1 cellular context compared by ENCODE assay signal in the genomic region with DNA sequence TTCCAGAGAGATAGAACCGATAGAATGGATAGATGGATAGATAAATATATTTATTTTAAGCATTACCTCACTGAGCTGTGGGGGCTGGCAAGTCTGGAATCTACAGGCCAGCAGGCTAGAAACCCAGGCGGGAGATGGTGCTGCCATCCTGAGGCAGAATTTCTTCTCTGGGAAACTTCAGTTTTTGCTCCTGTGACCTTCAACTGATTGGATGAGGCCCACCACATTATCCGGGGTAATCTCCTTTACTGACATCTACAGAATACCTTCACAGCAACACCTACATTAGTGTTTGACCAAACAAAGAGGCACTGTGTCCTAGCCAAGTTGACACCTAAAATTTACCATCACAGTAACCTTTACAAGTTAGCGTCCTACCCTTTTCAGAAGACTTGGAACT.
TF ChIP-seq lines count a peak whose summit lies in the region.

No MANE protein-coding gene starts in this region.

TF ChIP-seq in H1, 55 proteins besides CTCF, POLR2A, EP300 and RAD21:
- TF ChIP-seq EGR1 (IDR thresholded peaks at IDR 0.05; ENCODE audit: borderline replicate concordance, low read depth, low read length) (no peak), GTF2F1 (IDR thresholded peaks at IDR 0.05; ENCODE audit: borderline replicate concordance, low read depth, low read length) (no peak), CREB1 (IDR thresholded peaks at IDR 0.05) (no peak), BCL11A (IDR thresholded peaks at IDR 0.05; ENCODE audit: low read depth in 2 of 2, low read length in 2 of 2) (no peak), CHD2 (IDR thresholded peaks at IDR 0.05; ENCODE audit: low read length) (no peak), SIX5 (IDR thresholded peaks at IDR 0.05; ENCODE audit: low read depth, low read length) (no peak), KDM5A (IDR thresholded peaks at IDR 0.05; ENCODE audit: low read length) (no peak), CEBPB (IDR thresholded peaks at IDR 0.05; ENCODE audit: low read depth, low read length) (no peak), HDAC2 (IDR thresholded peaks at IDR 0.05; ENCODE audit: borderline replicate concordance in 1 of 2, low read depth in 2 of 2, low read length in 2 of 2) (no peak), POU5F1 (IDR thresholded peaks at IDR 0.05; ENCODE audit: low read depth, low read length) (no peak), SRF (IDR thresholded peaks at IDR 0.05; ENCODE audit: low read depth, low read length) (no peak), TCF12 (IDR thresholded peaks at IDR 0.05; ENCODE audit: low read depth, low read length) (no peak)
- TF ChIP-seq, protein P1, sequence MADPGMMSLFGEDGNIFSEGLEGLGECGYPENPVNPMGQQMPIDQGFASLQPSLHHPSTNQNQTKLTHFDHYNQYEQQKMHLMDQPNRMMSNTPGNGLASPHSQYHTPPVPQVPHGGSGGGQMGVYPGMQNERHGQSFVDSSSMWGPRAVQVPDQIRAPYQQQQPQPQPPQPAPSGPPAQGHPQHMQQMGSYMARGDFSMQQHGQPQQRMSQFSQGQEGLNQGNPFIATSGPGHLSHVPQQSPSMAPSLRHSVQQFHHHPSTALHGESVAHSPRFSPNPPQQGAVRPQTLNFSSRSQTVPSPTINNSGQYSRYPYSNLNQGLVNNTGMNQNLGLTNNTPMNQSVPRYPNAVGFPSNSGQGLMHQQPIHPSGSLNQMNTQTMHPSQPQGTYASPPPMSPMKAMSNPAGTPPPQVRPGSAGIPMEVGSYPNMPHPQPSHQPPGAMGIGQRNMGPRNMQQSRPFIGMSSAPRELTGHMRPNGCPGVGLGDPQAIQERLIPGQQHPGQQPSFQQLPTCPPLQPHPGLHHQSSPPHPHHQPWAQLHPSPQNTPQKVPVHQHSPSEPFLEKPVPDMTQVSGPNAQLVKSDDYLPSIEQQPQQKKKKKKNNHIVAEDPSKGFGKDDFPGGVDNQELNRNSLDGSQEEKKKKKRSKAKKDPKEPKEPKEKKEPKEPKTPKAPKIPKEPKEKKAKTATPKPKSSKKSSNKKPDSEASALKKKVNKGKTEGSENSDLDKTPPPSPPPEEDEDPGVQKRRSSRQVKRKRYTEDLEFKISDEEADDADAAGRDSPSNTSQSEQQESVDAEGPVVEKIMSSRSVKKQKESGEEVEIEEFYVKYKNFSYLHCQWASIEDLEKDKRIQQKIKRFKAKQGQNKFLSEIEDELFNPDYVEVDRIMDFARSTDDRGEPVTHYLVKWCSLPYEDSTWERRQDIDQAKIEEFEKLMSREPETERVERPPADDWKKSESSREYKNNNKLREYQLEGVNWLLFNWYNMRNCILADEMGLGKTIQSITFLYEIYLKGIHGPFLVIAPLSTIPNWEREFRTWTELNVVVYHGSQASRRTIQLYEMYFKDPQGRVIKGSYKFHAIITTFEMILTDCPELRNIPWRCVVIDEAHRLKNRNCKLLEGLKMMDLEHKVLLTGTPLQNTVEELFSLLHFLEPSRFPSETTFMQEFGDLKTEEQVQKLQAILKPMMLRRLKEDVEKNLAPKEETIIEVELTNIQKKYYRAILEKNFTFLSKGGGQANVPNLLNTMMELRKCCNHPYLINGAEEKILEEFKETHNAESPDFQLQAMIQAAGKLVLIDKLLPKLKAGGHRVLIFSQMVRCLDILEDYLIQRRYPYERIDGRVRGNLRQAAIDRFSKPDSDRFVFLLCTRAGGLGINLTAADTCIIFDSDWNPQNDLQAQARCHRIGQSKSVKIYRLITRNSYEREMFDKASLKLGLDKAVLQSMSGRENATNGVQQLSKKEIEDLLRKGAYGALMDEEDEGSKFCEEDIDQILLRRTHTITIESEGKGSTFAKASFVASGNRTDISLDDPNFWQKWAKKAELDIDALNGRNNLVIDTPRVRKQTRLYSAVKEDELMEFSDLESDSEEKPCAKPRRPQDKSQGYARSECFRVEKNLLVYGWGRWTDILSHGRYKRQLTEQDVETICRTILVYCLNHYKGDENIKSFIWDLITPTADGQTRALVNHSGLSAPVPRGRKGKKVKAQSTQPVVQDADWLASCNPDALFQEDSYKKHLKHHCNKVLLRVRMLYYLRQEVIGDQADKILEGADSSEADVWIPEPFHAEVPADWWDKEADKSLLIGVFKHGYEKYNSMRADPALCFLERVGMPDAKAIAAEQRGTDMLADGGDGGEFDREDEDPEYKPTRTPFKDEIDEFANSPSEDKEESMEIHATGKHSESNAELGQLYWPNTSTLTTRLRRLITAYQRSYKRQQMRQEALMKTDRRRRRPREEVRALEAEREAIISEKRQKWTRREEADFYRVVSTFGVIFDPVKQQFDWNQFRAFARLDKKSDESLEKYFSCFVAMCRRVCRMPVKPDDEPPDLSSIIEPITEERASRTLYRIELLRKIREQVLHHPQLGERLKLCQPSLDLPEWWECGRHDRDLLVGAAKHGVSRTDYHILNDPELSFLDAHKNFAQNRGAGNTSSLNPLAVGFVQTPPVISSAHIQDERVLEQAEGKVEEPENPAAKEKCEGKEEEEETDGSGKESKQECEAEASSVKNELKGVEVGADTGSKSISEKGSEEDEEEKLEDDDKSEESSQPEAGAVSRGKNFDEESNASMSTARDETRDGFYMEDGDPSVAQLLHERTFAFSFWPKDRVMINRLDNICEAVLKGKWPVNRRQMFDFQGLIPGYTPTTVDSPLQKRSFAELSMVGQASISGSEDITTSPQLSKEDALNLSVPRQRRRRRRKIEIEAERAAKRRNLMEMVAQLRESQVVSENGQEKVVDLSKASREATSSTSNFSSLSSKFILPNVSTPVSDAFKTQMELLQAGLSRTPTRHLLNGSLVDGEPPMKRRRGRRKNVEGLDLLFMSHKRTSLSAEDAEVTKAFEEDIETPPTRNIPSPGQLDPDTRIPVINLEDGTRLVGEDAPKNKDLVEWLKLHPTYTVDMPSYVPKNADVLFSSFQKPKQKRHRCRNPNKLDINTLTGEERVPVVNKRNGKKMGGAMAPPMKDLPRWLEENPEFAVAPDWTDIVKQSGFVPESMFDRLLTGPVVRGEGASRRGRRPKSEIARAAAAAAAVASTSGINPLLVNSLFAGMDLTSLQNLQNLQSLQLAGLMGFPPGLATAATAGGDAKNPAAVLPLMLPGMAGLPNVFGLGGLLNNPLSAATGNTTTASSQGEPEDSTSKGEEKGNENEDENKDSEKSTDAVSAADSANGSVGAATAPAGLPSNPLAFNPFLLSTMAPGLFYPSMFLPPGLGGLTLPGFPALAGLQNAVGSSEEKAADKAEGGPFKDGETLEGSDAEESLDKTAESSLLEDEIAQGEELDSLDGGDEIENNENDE (IDR thresholded peaks at IDR 0.05; ENCODE audit: insufficient replicate concordance, low read length), result no peak
TF ChIP-seq in H1: peak in this region for 0.
